Comparison of ENCODE assay signal across 1 cellular context in genomic region chr9:136849960-136850865, GRCh38.
TF ChIP-seq lines count a peak whose summit lies in the region.

No MANE protein-coding gene starts in this region.

TF ChIP-seq in GM23338, 12 proteins besides CTCF, POLR2A, EP300 and RAD21 (continued from another document):
- no peak for TF ChIP-seq ETS1 (IDR thresholded peaks at IDR 0.05)
- TF ChIP-seq STAT1 (IDR thresholded peaks at IDR 0.05; ENCODE audit: unreplicated experiment), result no peak
- no peak for TF ChIP-seq ZNF462 (CRISPR knock-in tag; IDR thresholded peaks at IDR 0.05)
- TF ChIP-seq REST (IDR thresholded peaks at IDR 0.05; ENCODE audit: unreplicated experiment), result no peak
- no peak for TF ChIP-seq ZNF331 (CRISPR knock-in tag; IDR thresholded peaks at IDR 0.05; ENCODE audit: low read depth)
- no peak for TF ChIP-seq JUNB (IDR thresholded peaks at IDR 0.05; ENCODE audit: unreplicated experiment)
- TF ChIP-seq POLR2AphosphoS5 (IDR thresholded peaks at IDR 0.05; ENCODE audit: low read depth), result no peak
- no peak for TF ChIP-seq EZH2 (IDR thresholded peaks at IDR 0.05; ENCODE audit: low read depth, unreplicated experiment)
- no peak for TF ChIP-seq CREB1 (CRISPR knock-in tag; IDR thresholded peaks at IDR 0.05; ENCODE audit: low read depth)
TF ChIP-seq in GM23338: peak in this region for 0.
